Comparison of ENCODE assay signal across 8 cellular contexts in genomic region chr2:88350641-88351601, GRCh38.
DNase-seq lines count a peak whose midpoint lies in the region; ATAC-seq, FAIRE-seq and TF ChIP-seq lines count a peak whose summit lies in the region.

No MANE protein-coding gene starts in this region.

- H3K79me2 ChIP-seq in K562 (ENCODE audit: control insufficient read depth, insufficient read depth, low read length), result no peaks in the 10 kb centered on the region

- intact Hi-C loops in K562 (cut with micrococcal nuclease), result no loop called here

- TF ChIP-seq CTCF in GM06990 (IDR thresholded peaks at IDR 0.05; ENCODE audit: insufficient read depth, low read length, poor library complexity, severe bottlenecking), result peak; percentile 80
- TF ChIP-seq CTCF in K562 (IDR thresholded peaks at IDR 0.05 in 2 of 3, conservative IDR thresholded peaks at IDR 0.05 in 1 of 3; ENCODE audit: insufficient read depth in 2 of 3, low read depth in 1 of 3, low read length in 3 of 3), result peak; percentile 70 to 90 (median 76)

- TF ChIP-seq POLR2A in K562 (conservative IDR thresholded peaks at IDR 0.05), result no peak

- H3K4me1 ChIP-seq in K562 (replicated peaks in 1 of 2; ENCODE audit: control insufficient read depth in 2 of 2, insufficient read depth in 2 of 2, low read length in 2 of 2), result peaks cover 0 to 8% of the 10 kb centered on the region in 2 experiments; a peak in 2 of 5 replicates

- TF ChIP-seq EP300 in K562 (IDR thresholded peaks at IDR 0.05; ENCODE audit: low read length), result no peak

- DNase-seq in GM06990 (ENCODE audit: extremely low read depth, insufficient read length) (peak; percentile 40), T-helper 1 cell (peak; percentile 17 to 64 (median 47)), K562 (ENCODE audit: extremely low read depth in 1 of 4, low spot score in 3 of 4) (peak; percentile 65 to 76 (median 73)), iPS-NIHi11 (ENCODE audit: low spot score) (peak; percentile 82), cerebellum (ENCODE audit: low spot score) (no peak)
- peak; percentile 82 for DNase-seq in stimulated activated CD4-positive, alpha-beta T cell treated with anti-CD3 and anti-CD28 coated beads, Interleukin-15, amount 100 ng/mL, for 24 hours

- H3K9me3 ChIP-seq in K562 (replicated peaks; ENCODE audit: control insufficient read depth, insufficient read depth, low read depth, low read length), result no peaks in the 10 kb centered on the region

- no peak overlapping the region; a peak in 1 of 4 replicates for H3K9ac ChIP-seq in K562 (ENCODE audit: insufficient read depth in 1 of 2, low read depth in 2 of 2, low read length in 2 of 2)

- H3K4me2 ChIP-seq in K562 (ENCODE audit: insufficient read depth, low read length), result peak overlapping the region; percentile 52; the same call in 1 of the 2 replicates

- no peaks in the 10 kb centered on the region for H3K9me1 ChIP-seq in K562 (ENCODE audit: control insufficient read depth, insufficient read depth, low read length)

- H3K27me3 ChIP-seq in GM06990 (replicated peaks; ENCODE audit: control insufficient read depth, insufficient read depth, low read length) (no peaks in the 10 kb centered on the region; the same call in 1 of the 2 replicates), K562 (ENCODE audit: control insufficient read depth in 2 of 2, insufficient read depth in 2 of 2, low read length in 2 of 2) (peaks cover 7 to 40% of the 10 kb centered on the region in 2 experiments)

- in situ Hi-C loops in K562 (cut with MboI), result no loop called here

- peak in 1 of 2 experiments; percentile 54; a peak in 2 of 4 replicates for TF ChIP-seq RAD21 in K562 (CRISPR knock-in tag; conservative IDR thresholded peaks at IDR 0.05 in 1 of 2, IDR thresholded peaks at IDR 0.05 in 1 of 2)

- CTCF ChIA-PET in K562 (lab: Yijun Ruan, JAX; ENCODE audit: low intra/inter-chr PET ratio), result no interaction called here

- H3K36me3 ChIP-seq in GM06990 (ENCODE audit: control insufficient read depth, insufficient read depth, low read length) (no peaks in the 10 kb centered on the region), K562 (ENCODE audit: control insufficient read depth, insufficient read depth, low read length) (no peaks in the 10 kb centered on the region)

- peak; percentile 75 for FAIRE-seq in K562 (lab: Jason Lieb, UNC)

- H3K27ac ChIP-seq in K562 (ENCODE audit: extremely low read depth, low read depth, low read length), result no peak overlapping the region

- H3K4me3 ChIP-seq in GM06990 (replicated peaks; ENCODE audit: low read depth, low read length), result no peak overlapping the region
- H3K4me3 ChIP-seq in K562, result no peak overlapping the region

- H4K20me1 ChIP-seq in K562 (replicated peaks; ENCODE audit: control insufficient read depth, insufficient read depth, low read length), result no peaks in the 10 kb centered on the region

- POLR2A ChIA-PET in K562 (lab: Yijun Ruan, JAX), result no interaction called here

- 14% methylated on average over 30 of the region's 46 CpGs for WGBS in K562 (ENCODE audit: insufficient coverage, low coverage, missing lambda C conversion rate)

- BruUV-seq in K562 (replicated peaks; lab: Mats Ljungman, UMichigan), result no TSS peak

- peak overlapping the region; percentile 88 for H2AFZ ChIP-seq in K562 (ENCODE audit: low read depth, low read length)

- ATAC-seq in HG03378 (IDR thresholded peaks at IDR 0.05; ENCODE audit: unreplicated experiment) (peak; percentile 63), K562 (peak; percentile 92), HG03159 (IDR thresholded peaks at IDR 0.05; ENCODE audit: unreplicated experiment) (no peak)

TF ChIP-seq in K562, 482 proteins besides CTCF, POLR2A, EP300 and RAD21 (continues in another document):
- TF ChIP-seq ELF1 (tag; IDR thresholded peaks at IDR 0.05) (no peak), ZEB2 (IDR thresholded peaks at IDR 0.05) (0 out of 2 replicates have a peak, but pooled peaks have one; percentile 61), EGR1 (conservative IDR thresholded peaks at IDR 0.05) (peak; percentile 74), EZH2 (IDR thresholded peaks at IDR 0.05; ENCODE audit: borderline replicate concordance, low read depth, low read length) (no peak), NFIX (CRISPR knock-in tag; IDR thresholded peaks at IDR 0.05; ENCODE audit: low read depth) (no peak), MCM7 (IDR thresholded peaks at IDR 0.05) (no peak), E2F5 (CRISPR knock-in tag; IDR thresholded peaks at IDR 0.05) (no peak), NRF1 (conservative IDR thresholded peaks at IDR 0.05 in 1 of 2, IDR thresholded peaks at IDR 0.05 in 1 of 2) (peak; percentile 64 to 74), ZNF830 (CRISPR knock-in tag; IDR thresholded peaks at IDR 0.05) (no peak), ZNF134 (CRISPR knock-in tag; conservative IDR thresholded peaks at IDR 0.05) (no peak), PHF21A (IDR thresholded peaks at IDR 0.05; ENCODE audit: borderline replicate concordance, low read depth) (no peak), NCOA4 (IDR thresholded peaks at IDR 0.05; ENCODE audit: partially characterized antibody) (no peak), MXD1 (CRISPR knock-in tag; IDR thresholded peaks at IDR 0.05; ENCODE audit: borderline replicate concordance, poor library complexity, severe bottlenecking) (no peak), EWSR1 (IDR thresholded peaks at IDR 0.05; ENCODE audit: borderline replicate concordance, low read depth, partially characterized antibody) (no peak), ZNF408 (CRISPR knock-in tag; IDR thresholded peaks at IDR 0.05; ENCODE audit: low read depth) (no peak), PURB (CRISPR knock-in tag; IDR thresholded peaks at IDR 0.05; ENCODE audit: low read depth) (no peak), ZNF395 (CRISPR knock-in tag; IDR thresholded peaks at IDR 0.05) (no peak), RUNX1 (IDR thresholded peaks at IDR 0.05; ENCODE audit: low read depth) (no peak), ELF4 (CRISPR knock-in tag; IDR thresholded peaks at IDR 0.05) (no peak), MYC (IDR thresholded peaks at IDR 0.05; ENCODE audit: low read depth, low read length) (peak; percentile 37; the same call in 1 of the 2 replicates), MYC (CRISPR knock-in tag; IDR thresholded peaks at IDR 0.05; ENCODE audit: borderline replicate concordance, low read depth) (no peak), PYGO2 (tag; IDR thresholded peaks at IDR 0.05) (no peak), HEY1 (CRISPR knock-in tag; IDR thresholded peaks at IDR 0.05; ENCODE audit: borderline replicate concordance) (no peak), ZBTB5 (IDR thresholded peaks at IDR 0.05) (no peak), SRSF1 (IDR thresholded peaks at IDR 0.05; ENCODE audit: low read depth, low read length) (no peak), PCBP1 (IDR thresholded peaks at IDR 0.05; ENCODE audit: low read depth, low read length, poor library complexity, severe bottlenecking) (peak; percentile 29)
